ENCODE assay signal across 8 cellular contexts in genomic region chr2:28274911-28275685, GRCh38.
A peak's percentile ranks its signal among the peaks of the same experiment; 100 is the strongest.
DNase-seq lines count a peak whose midpoint lies in the region; ATAC-seq and TF ChIP-seq lines count a peak whose summit lies in the region.

No MANE protein-coding gene starts in this region.

- TF ChIP-seq POLR2A in heart left ventricle (IDR thresholded peaks at IDR 0.05) (no peak), vagina (IDR thresholded peaks at IDR 0.05) (no peak)

- peak overlapping the region in 10 of 12 donors; percentile 2 to 75 (median 48) for H3K27ac ChIP-seq in heart left ventricle
- peak overlapping the region; percentile 70 for H3K27ac ChIP-seq in vagina

- no peak overlapping the region for H3K27ac Mint-ChIP-seq in activated T-helper 17 cell treated with anti-CD3 and anti-CD28 coated beads, Interleukin-2, amount 50 U/mL, for 72 hours
- no peak overlapping the region for H3K27ac Mint-ChIP-seq in stimulated activated naive B cell treated with anti-CD40 and anti-IgM and Interleukin-4, amounts not matched to agents 10 μg/mL and 1 μg/mL and 100 μg/mL, for 72 hours

- intact Hi-C loops in heart left ventricle (cut with DNase I) (loop anchor here in 6 of 10 donors (5.0 to 10.0 kb wide), 2 partner anchors 117 to 120 kb away; partner anchors contain the start of gene FOSL2 (in 6 of the 6)), cardiac septum (cut with DNase I) (loop anchor here (2.0 to 5.0 kb wide), 2 partner anchors 118 to 173 kb away; partner anchors contain the start of gene FOSL2), vagina (cut with DNase I) (no loop called here)

- peak in 3 of 4 donors; percentile 58 to 89 (median 69) for ATAC-seq in heart left ventricle
- peak; percentile 20 for ATAC-seq in activated T-helper 17 cell treated with anti-CD3 and anti-CD28 coated beads, Interleukin-2, amount 50 U/mL, for 72 hours (replicated peaks)
- ATAC-seq in stimulated activated naive B cell treated with anti-CD40 and anti-IgM and Interleukin-4, amounts not matched to agents 10 μg/mL and 1 μg/mL and 100 μg/mL, for 72 hours (replicated peaks), result no peak

- no peaks in the 10 kb centered on the region for H3K36me3 ChIP-seq in heart left ventricle
- no peaks in the 10 kb centered on the region for H3K36me3 ChIP-seq in vagina

- H3K9me3 Mint-ChIP-seq in activated T-helper 17 cell treated with anti-CD3 and anti-CD28 coated beads, Interleukin-2, amount 50 U/mL, for 72 hours, result no peaks in the 10 kb centered on the region
- peaks cover 0 to 3% of the 10 kb centered on the region in 2 donors for H3K9me3 Mint-ChIP-seq in stimulated activated naive B cell treated with anti-CD40 and anti-IgM and Interleukin-4, amounts not matched to agents 10 μg/mL and 1 μg/mL and 100 μg/mL, for 72 hours

- H3K4me3 Mint-ChIP-seq in activated T-helper 17 cell treated with anti-CD3 and anti-CD28 coated beads, Interleukin-2, amount 50 U/mL, for 72 hours, result peak overlapping the region; percentile 54
- no peak overlapping the region for H3K4me3 Mint-ChIP-seq in stimulated activated naive B cell treated with anti-CD40 and anti-IgM and Interleukin-4, amounts not matched to agents 10 μg/mL and 1 μg/mL and 100 μg/mL, for 72 hours

- H3K4me1 ChIP-seq in heart left ventricle (peaks cover 0 to 51% (median 24%) of the 10 kb centered on the region in 12 donors), vagina (peaks cover 58% of the 10 kb centered on the region)

- H3K27me3 ChIP-seq in heart left ventricle (no peaks in the 10 kb centered on the region), vagina (no peaks in the 10 kb centered on the region)

- peaks cover 25% of the 10 kb centered on the region for H3K36me3 Mint-ChIP-seq in activated T-helper 17 cell treated with anti-CD3 and anti-CD28 coated beads, Interleukin-2, amount 50 U/mL, for 72 hours (ENCODE audit: low read depth)
- peaks cover 9 to 44% of the 10 kb centered on the region in 2 donors for H3K36me3 Mint-ChIP-seq in stimulated activated naive B cell treated with anti-CD40 and anti-IgM and Interleukin-4, amounts not matched to agents 10 μg/mL and 1 μg/mL and 100 μg/mL, for 72 hours

- DNase-seq in heart left ventricle (peak in 3 of 5 donors; percentile 44 to 58 (median 56)), cardiac septum (ENCODE audit: low spot score) (no peak), iris pigment epithelial cell (ENCODE audit: low read depth) (peak; percentile 99), vagina (ENCODE audit: extremely low spot score in 2 of 2) (no peak), activated gamma-delta T cell (lab: John Stamatoyannopoulos, UW) (no peak), ecto neural progenitor cell (ENCODE audit: low spot score) (no peak)
- no peak for DNase-seq in stimulated activated naive B cell treated with anti-CD40 and anti-IgM and Interleukin-4, amounts not matched to agents 10 μg/mL and 1 μg/mL and 100 μg/mL, for 72 hours

- H3K4me1 Mint-ChIP-seq in activated T-helper 17 cell treated with anti-CD3 and anti-CD28 coated beads, Interleukin-2, amount 50 U/mL, for 72 hours, result peaks cover 31% of the 10 kb centered on the region
- peaks cover 9 to 13% of the 10 kb centered on the region in 2 donors for H3K4me1 Mint-ChIP-seq in stimulated activated naive B cell treated with anti-CD40 and anti-IgM and Interleukin-4, amounts not matched to agents 10 μg/mL and 1 μg/mL and 100 μg/mL, for 72 hours

- 54 to 66% (median 59%) methylated on average over 11 of the region's 11 CpGs for WGBS in heart left ventricle, 4 donors

- no peaks in the 10 kb centered on the region for H3K27me3 Mint-ChIP-seq in activated T-helper 17 cell treated with anti-CD3 and anti-CD28 coated beads, Interleukin-2, amount 50 U/mL, for 72 hours
- H3K27me3 Mint-ChIP-seq in stimulated activated naive B cell treated with anti-CD40 and anti-IgM and Interleukin-4, amounts not matched to agents 10 μg/mL and 1 μg/mL and 100 μg/mL, for 72 hours, result no peaks in the 10 kb centered on the region

- H3K4me3 ChIP-seq in heart left ventricle (no peak overlapping the region), vagina (no peak overlapping the region)

- TF ChIP-seq CTCF in heart left ventricle (IDR thresholded peaks at IDR 0.05), result no peak
- no peak for TF ChIP-seq CTCF in vagina (IDR thresholded peaks at IDR 0.05)

- H3K9me3 ChIP-seq in heart left ventricle (no peaks in the 10 kb centered on the region), vagina (no peaks in the 10 kb centered on the region)

Comparison
In these comparisons a context has a peak if more than half of its experiments do, and no peak if none do; other contexts are left out.
1. DNase-seq: peak in heart left ventricle (3 of 5) and iris pigment epithelial cell (single experiment); none in cardiac septum (single experiment), vagina (0 of 2), activated gamma-delta T cell (single experiment), ecto neural progenitor cell (single experiment) and stimulated activated naive B cell treated with anti-CD40 and anti-IgM and Interleukin-4, amounts not matched to agents 10 μg/mL and 1 μg/mL and 100 μg/mL, for 72 hours (single experiment).
2. ATAC-seq: peak in heart left ventricle (3 of 4) and activated T-helper 17 cell treated with anti-CD3 and anti-CD28 coated beads, Interleukin-2, amount 50 U/mL, for 72 hours (single experiment); none in stimulated activated naive B cell treated with anti-CD40 and anti-IgM and Interleukin-4, amounts not matched to agents 10 μg/mL and 1 μg/mL and 100 μg/mL, for 72 hours (0 of 2).